ENCODE assay signal across 9 cellular contexts in genomic region chr5:140563554-140563953, GRCh38. TPM values are rescaled to one million over a fixed set of nuclear protein-coding genes. Genes with fewer than 3 reads are reported as not detected.
DNase-seq lines count a peak whose midpoint lies in the region; ATAC-seq, FAIRE-seq and TF ChIP-seq lines count a peak whose summit lies in the region.
"Had no signal": no experiment of that assay in that cellular context is flagged by ENCODE, and none has a peak within 500 bp of the region (broad histone marks: within the 10 kb centered on the region; RNA-seq: fewer than 3 reads in every experiment).

No MANE protein-coding gene starts in this region.

- TF ChIP-seq POLR2A in suprapubic skin (IDR thresholded peaks at IDR 0.05), result no peak

- no peak for ATAC-seq in activated CD4-positive, alpha-beta T cell treated with anti-CD3 and anti-CD28 coated beads for 36 hours

- no peak for DNase-seq in activated CD4-positive, alpha-beta T cell treated with anti-CD3 and anti-CD28 coated beads for 36 hours
- no peak for DNase-seq in activated CD4-positive, alpha-beta T cell treated with anti-CD3 and anti-CD28 coated beads, Interleukin-2, amount 50 U/mL, for 1 hour
- peak; percentile 79 for DNase-seq in kidney
- DNase-seq in suprapubic skin (ENCODE audit: low spot score in 2 of 2), result no peak
- no peak for DNase-seq in activated CD4-positive, CD25-positive, alpha-beta regulatory T cell treated with anti-CD3 and anti-CD28 coated beads, Interleukin-2, amount 50 U/mL, for 72 hours
- DNase-seq in GM03348 (ENCODE audit: low spot score), result no peak
- DNase-seq in NCI-H748 (lab: John Stamatoyannopoulos, UW; ENCODE audit: unreplicated experiment), result no peak

- peak overlapping the region; percentile 84 to 97 for H3K9ac ChIP-seq in kidney (ENCODE audit: low read length in 2 of 2)

- no peak for TF ChIP-seq CTCF in kidney (IDR thresholded peaks at IDR 0.05; ENCODE audit: borderline replicate concordance, extremely low read depth, insufficient read depth)
- TF ChIP-seq CTCF in suprapubic skin (IDR thresholded peaks at IDR 0.05), result no peak

- H3K27me3 ChIP-seq in suprapubic skin, result no peaks in the 10 kb centered on the region

- H3K27me3 Mint-ChIP-seq in activated CD4-positive, alpha-beta T cell treated with anti-CD3 and anti-CD28 coated beads for 36 hours, result no peaks in the 10 kb centered on the region
- H3K27me3 Mint-ChIP-seq in activated naive CD8-positive, alpha-beta T cell, result no peaks in the 10 kb centered on the region

- H3K4me3 ChIP-seq in kidney (ENCODE audit: low read length in 2 of 2) (peak overlapping the region; percentile 83 to 92), suprapubic skin (peak overlapping the region; percentile 86)

- H3K4me3 Mint-ChIP-seq in activated CD4-positive, alpha-beta T cell treated with anti-CD3 and anti-CD28 coated beads for 36 hours, result peak overlapping the region; percentile 98
- peak overlapping the region; percentile 91 for H3K4me3 Mint-ChIP-seq in activated naive CD8-positive, alpha-beta T cell

- CTCF ChIA-PET in activated CD4-positive, alpha-beta T cell treated with anti-CD3 and anti-CD28 coated beads for 36 hours (lab: Charles Lee), result interaction anchor here (0.5 to 1.2 kb wide), 4 partner anchors 12 to 1452 kb away, joined by 3 to 5 read pairs (median 4); partner anchors contain the start of gene EIF4EBP3

- H3K4me1 ChIP-seq in kidney (ENCODE audit: control insufficient read depth in 1 of 2, insufficient read depth in 1 of 2, low read depth in 1 of 2, low read length in 2 of 2) (peaks cover 17 to 28% of the 10 kb centered on the region in 2 donors), suprapubic skin (peaks cover 51% of the 10 kb centered on the region)

- no peaks in the 10 kb centered on the region for H3K9me3 ChIP-seq in kidney (ENCODE audit: control insufficient read depth in 1 of 2, low read length in 2 of 2)
- H3K9me3 ChIP-seq in suprapubic skin, result no peaks in the 10 kb centered on the region

- peak overlapping the region; percentile 99 for H3K27ac Mint-ChIP-seq in activated CD4-positive, alpha-beta T cell treated with anti-CD3 and anti-CD28 coated beads for 36 hours
- peak overlapping the region; percentile 92 for H3K27ac Mint-ChIP-seq in activated naive CD8-positive, alpha-beta T cell

- no peak for TF ChIP-seq EP300 in suprapubic skin (IDR thresholded peaks at IDR 0.05)

- H3K27ac ChIP-seq in kidney (ENCODE audit: low read depth in 2 of 2, low read length in 2 of 2) (peak overlapping the region; percentile 97 to 98), suprapubic skin (peak overlapping the region; percentile 88)

- 66% methylated on average over 9 of the region's 9 CpGs for WGBS in suprapubic skin

- FAIRE-seq in kidney (lab: Jason Lieb, UNC), result no peak

- H3K36me3 ChIP-seq in kidney (ENCODE audit: control insufficient read depth in 1 of 2, insufficient read depth in 2 of 2, low read length in 2 of 2) (peaks cover 13 to 16% of the 10 kb centered on the region in 2 donors), suprapubic skin (peaks cover 46% of the 10 kb centered on the region)

- POLR2A ChIA-PET in activated CD4-positive, alpha-beta T cell treated with anti-CD3 and anti-CD28 coated beads for 36 hours (lab: Charles Lee), result no interaction called here

- H3K9me3 Mint-ChIP-seq in activated CD4-positive, alpha-beta T cell treated with anti-CD3 and anti-CD28 coated beads for 36 hours (ENCODE audit: low read depth), result no peaks in the 10 kb centered on the region
- H3K9me3 Mint-ChIP-seq in activated naive CD8-positive, alpha-beta T cell (ENCODE audit: low read depth), result no peaks in the 10 kb centered on the region

- H3K4me1 Mint-ChIP-seq in activated CD4-positive, alpha-beta T cell treated with anti-CD3 and anti-CD28 coated beads for 36 hours, result peaks cover 40% of the 10 kb centered on the region
- H3K4me1 Mint-ChIP-seq in activated naive CD8-positive, alpha-beta T cell (ENCODE audit: low read depth), result peaks cover 44% of the 10 kb centered on the region

- intact Hi-C loops in activated CD4-positive, alpha-beta T cell treated with anti-CD3 and anti-CD28 coated beads for 36 hours (cut with DNase I, micrococcal nuclease), result loop anchor here in 1 of 2 experiments (5.0 kb wide), 1 partner anchor 149 kb away; no protein-coding TSS in a partner anchor
- intact Hi-C loops in kidney (cut with DNase I), result no loop called here

- H3K36me3 Mint-ChIP-seq in activated CD4-positive, alpha-beta T cell treated with anti-CD3 and anti-CD28 coated beads for 36 hours (ENCODE audit: low read depth), result peaks cover 30% of the 10 kb centered on the region
- H3K36me3 Mint-ChIP-seq in activated naive CD8-positive, alpha-beta T cell, result peaks cover 3% of the 10 kb centered on the region

RNA-seq across cellular contexts. Expression of gene APBB3, which starts 0.8 kb away (rescaled TPM):
- 10 to 100 TPM; 12.8 to 19.0 TPM for total RNA-seq in activated CD4-positive, alpha-beta T cell treated with anti-CD3 and anti-CD28 coated beads for 36 hours
- total RNA-seq in kidney, result 33.9 TPM
- polyA plus RNA-seq in kidney (ENCODE audit: insufficient read depth, low read depth, low replicate concordance), result 19.6 TPM
- total RNA-seq in suprapubic skin, result 10 to 100 TPM; 14.5 to 57.9 (median 27.3) TPM

RNA-seq across cellular contexts. Expression of gene SLC35A4, which starts 1.1 kb away (rescaled TPM):
- 10 to 100 TPM; 61.8 to 65.4 TPM for total RNA-seq in activated CD4-positive, alpha-beta T cell treated with anti-CD3 and anti-CD28 coated beads for 36 hours
- total RNA-seq in kidney (89.9 TPM), suprapubic skin (10 to 100 TPM; 30.7 to 85.0 (median 63.1) TPM)
- 71.2 TPM for polyA plus RNA-seq in kidney (ENCODE audit: insufficient read depth, low read depth, low replicate concordance)

RNA-seq across cellular contexts. Expression of gene SRA1, which starts 6.3 kb away (rescaled TPM):
- total RNA-seq in activated CD4-positive, alpha-beta T cell treated with anti-CD3 and anti-CD28 coated beads for 36 hours, result 10 to 100 TPM; 33.2 to 47.3 TPM
- total RNA-seq in kidney (31.3 TPM), suprapubic skin (10 to 100 TPM; 15.8 to 27.7 (median 17.6) TPM)
- polyA plus RNA-seq in kidney (ENCODE audit: insufficient read depth, low read depth, low replicate concordance), result 52.4 TPM

RNA-seq across cellular contexts. Expression of gene EIF4EBP3, which starts 16.1 kb away (rescaled TPM):
- 10 to 100 TPM; 15.8 to 17.3 TPM for total RNA-seq in activated CD4-positive, alpha-beta T cell treated with anti-CD3 and anti-CD28 coated beads for 36 hours
- total RNA-seq in kidney, result 22.6 TPM
- polyA plus RNA-seq in kidney (ENCODE audit: insufficient read depth, low read depth, low replicate concordance), result 48.8 TPM
- 10 to 100 TPM; 19.2 to 46.1 (median 30.3) TPM for total RNA-seq in suprapubic skin
- total RNA-seq: RPMI7951 had no signal
